ENCODE assay signal across 9 cellular contexts in genomic region chr1:204207136-204207616, GRCh38. TPM values are rescaled to one million over a fixed set of nuclear protein-coding genes. Genes with fewer than 3 reads are reported as not detected.
DNase-seq lines count a peak whose midpoint lies in the region; ATAC-seq, FAIRE-seq and TF ChIP-seq lines count a peak whose summit lies in the region.
"Had no signal": no experiment of that assay in that cellular context is flagged by ENCODE, and none has a peak within 500 bp of the region (broad histone marks: within the 10 kb centered on the region; RNA-seq: fewer than 3 reads in every experiment).

No MANE protein-coding gene starts in this region.

- ATAC-seq in activated T-helper 17 cell treated with anti-CD3 and anti-CD28 coated beads, Interleukin-2, amount 50 U/mL, for 72 hours (replicated peaks): peak; percentile 94
- ATAC-seq in foreskin keratinocyte: peak; percentile 70
- ATAC-seq in pancreas: peak; percentile 92 to 99 (median 96)
- no peak for ATAC-seq in GM19397 (IDR thresholded peaks at IDR 0.05; ENCODE audit: unreplicated experiment)

- no peak overlapping the region for H3K27ac Mint-ChIP-seq in activated T-helper 17 cell treated with anti-CD3 and anti-CD28 coated beads, Interleukin-2, amount 50 U/mL, for 72 hours
- H3K27ac Mint-ChIP-seq: activated naive CD8-positive, alpha-beta T cell had no signal

- POLR2A ChIA-PET in RWPE1 (lab: Yijun Ruan, JAX; ENCODE audit: low non-redundant PET): interaction anchor here (0.5 kb wide), 1 partner anchor 343 kb away, joined by 3 read pairs; no protein-coding TSS in a partner anchor

- no peaks in the 10 kb centered on the region for H3K36me3 Mint-ChIP-seq in activated T-helper 17 cell treated with anti-CD3 and anti-CD28 coated beads, Interleukin-2, amount 50 U/mL, for 72 hours (ENCODE audit: low read depth)
- H3K36me3 Mint-ChIP-seq: activated naive CD8-positive, alpha-beta T cell had no signal

- no peak for TF ChIP-seq EP300 in transverse colon (IDR thresholded peaks at IDR 0.05; ENCODE audit: low read depth)

- H3K27me3 ChIP-seq in foreskin keratinocyte (no peaks in the 10 kb centered on the region), pancreas (no peaks in the 10 kb centered on the region), transverse colon (peaks cover 24% of the 10 kb centered on the region)

- FAIRE-seq in pancreas (lab: Jason Lieb, UNC): no peak

- intact Hi-C loops in pancreas (cut with DNase I): loop anchor here in 1 of 3 donors (5.0 kb wide), 1 partner anchor 45 kb away; no protein-coding TSS in a partner anchor
- intact Hi-C loops in transverse colon (cut with DNase I; ENCODE audit: low total_unique reads): no loop called here

- WGBS in pancreas, 2 donors: 17 to 18% methylated on average over 13 of the region's 13 CpGs
- WGBS in transverse colon (ENCODE audit: low coverage in 1 of 2), 2 donors: 19% methylated on average over 13 of the region's 13 CpGs; no CpG with 5 or more reads in 1 of the 2 donors

- CTCF ChIA-PET in RWPE1 (lab: Yijun Ruan, JAX): interaction anchor here (0.5 to 7.3 kb wide), 57 partner anchors 10 to 1734 kb away, joined by 3 to 144 read pairs (median 5); partner anchors contain the start of genes ETNK2, KISS1, REN and SNRPE

- no peak for TF ChIP-seq POLR2A in transverse colon (IDR thresholded peaks at IDR 0.05)

- H3K4me1 ChIP-seq in foreskin keratinocyte: no peaks in the 10 kb centered on the region
- H3K4me1 ChIP-seq in pancreas: no peaks in the 10 kb centered on the region
- peaks cover 0 to 8% (median 3%) of the 10 kb centered on the region in 4 donors for H3K4me1 ChIP-seq in transverse colon

- peaks cover 2% of the 10 kb centered on the region for H3K4me1 Mint-ChIP-seq in activated T-helper 17 cell treated with anti-CD3 and anti-CD28 coated beads, Interleukin-2, amount 50 U/mL, for 72 hours

- H3K36me3 ChIP-seq in pancreas: no peaks in the 10 kb centered on the region
- no peaks in the 10 kb centered on the region for H3K36me3 ChIP-seq in transverse colon

- no peak overlapping the region for H3K4me3 Mint-ChIP-seq in activated T-helper 17 cell treated with anti-CD3 and anti-CD28 coated beads, Interleukin-2, amount 50 U/mL, for 72 hours
- H3K4me3 Mint-ChIP-seq: activated naive CD8-positive, alpha-beta T cell had no signal

- TF ChIP-seq CTCF in RWPE1 (conservative IDR thresholded peaks at IDR 0.05; ENCODE audit: low read depth): peak; percentile 95
- TF ChIP-seq CTCF in foreskin keratinocyte (conservative IDR thresholded peaks at IDR 0.05): peak; percentile 87
- peak; percentile 73 to 93 (median 88) for TF ChIP-seq CTCF in pancreas (IDR thresholded peaks at IDR 0.05)
- TF ChIP-seq CTCF in transverse colon (IDR thresholded peaks at IDR 0.05): peak; percentile 73 to 91 (median 89)

- no peaks in the 10 kb centered on the region for H3K9me3 ChIP-seq in pancreas
- H3K9me3 ChIP-seq in transverse colon: no peaks in the 10 kb centered on the region

- in situ Hi-C loops in transverse colon (cut with MboI; ENCODE audit: low pct_ligation_motif_present in 1 of 4, low pct_unique_long_range_greater_than_20kb in 1 of 4, low sequenced_read_pairs in 3 of 4): no loop called here

- H3K4me3 ChIP-seq in pancreas (no peak overlapping the region), transverse colon (no peak overlapping the region)

- DNase-seq in EH (ENCODE audit: low read depth) (peak; percentile 46), HK-2 (ENCODE audit: unreplicated experiment) (peak; percentile 70), RWPE1 (ENCODE audit: low spot score) (peak; percentile 91), foreskin keratinocyte (no peak), pancreas (peak; percentile 54 to 95 (median 76)), transverse colon (peak; percentile 71)

- H3K9me3 Mint-ChIP-seq in activated T-helper 17 cell treated with anti-CD3 and anti-CD28 coated beads, Interleukin-2, amount 50 U/mL, for 72 hours: no peaks in the 10 kb centered on the region

- H3K27me3 Mint-ChIP-seq in activated T-helper 17 cell treated with anti-CD3 and anti-CD28 coated beads, Interleukin-2, amount 50 U/mL, for 72 hours: peaks cover 26% of the 10 kb centered on the region

- H3K27ac ChIP-seq in RWPE1 (no peak overlapping the region), foreskin keratinocyte (no peak overlapping the region), pancreas (no peak overlapping the region), transverse colon (no peak overlapping the region)

RNA-seq across cellular contexts. Expression of gene GOLT1A, which starts 6.6 kb away (rescaled TPM):
- under 1 TPM in 1 of 2 donors, not detected in 1; 0.48 TPM for total RNA-seq in activated T-helper 17 cell treated with anti-CD3 and anti-CD28 coated beads, Interleukin-2, amount 50 U/mL, for 72 hours
- 0.53 and 0.85 TPM in 2 replicates for total RNA-seq in foreskin keratinocyte
- polyA plus RNA-seq in foreskin keratinocyte: 0.60 and 0.67 TPM in 2 replicates
- total RNA-seq in pancreas: 1 to 10 TPM; 6.0 to 9.1 (median 7.4) TPM
- polyA plus RNA-seq in pancreas: 10 to 100 TPM; 18.7 to 38.8 TPM
- 10 to 100 TPM in 1 of 4 donors, 1 to 10 TPM in 1, not detected in 2; 9.7 to 13.8 TPM for total RNA-seq in transverse colon

RNA-seq across cellular contexts. Expression of gene KISS1, which starts 10.9 kb away (rescaled TPM):
- not detected for total RNA-seq in activated T-helper 17 cell treated with anti-CD3 and anti-CD28 coated beads, Interleukin-2, amount 50 U/mL, for 72 hours
- not detected in 2 replicates for total RNA-seq in foreskin keratinocyte
- polyA plus RNA-seq in foreskin keratinocyte: not detected in 2 replicates
- 1 to 10 TPM in 1 of 6 donors, under 1 TPM in 1, not detected in 4; 0.69 to 2.8 TPM for total RNA-seq in pancreas
- 1 to 10 TPM; 5.1 to 5.2 TPM for polyA plus RNA-seq in pancreas
- not detected for total RNA-seq in transverse colon

RNA-seq across cellular contexts. Expression of gene REN, which starts 41.0 kb away (rescaled TPM):
- not detected for total RNA-seq in activated T-helper 17 cell treated with anti-CD3 and anti-CD28 coated beads, Interleukin-2, amount 50 U/mL, for 72 hours
- total RNA-seq in foreskin keratinocyte (not detected in 2 replicates), pancreas (not detected), transverse colon (1 to 10 TPM in 1 of 4 donors, not detected in 3; 2.7 TPM)
- polyA plus RNA-seq in foreskin keratinocyte (0.06 and 0.10 TPM in 2 replicates), pancreas (under 1 TPM in 1 of 2 donors, not detected in 1; 0.28 TPM)

RNA-seq across cellular contexts. Expression of gene ETNK2, which starts 55.3 kb away (rescaled TPM):
- total RNA-seq in activated T-helper 17 cell treated with anti-CD3 and anti-CD28 coated beads, Interleukin-2, amount 50 U/mL, for 72 hours: under 1 TPM; 0.35 to 0.42 TPM
- total RNA-seq in foreskin keratinocyte (14.4 and 15.8 TPM in 2 replicates), pancreas (1 to 10 TPM; 3.8 to 9.5 (median 6.9) TPM), transverse colon (1 to 10 TPM in 3 of 4 donors, not detected in 1; 1.9 to 3.7 (median 3.3) TPM)
- polyA plus RNA-seq in foreskin keratinocyte (13.1 and 14.0 TPM in 2 replicates), pancreas (10 to 100 TPM in 1 of 2 donors, 1 to 10 TPM in 1; 5.4 to 15.5 TPM)

Comparison
In these comparisons a context has a peak if more than half of its experiments do, and no peak if none do; other contexts are left out.
1. DNase-seq: peak in EH (single experiment), HK-2 (single experiment), RWPE1 (single experiment), pancreas (6 of 6) and transverse colon (single experiment); none in foreskin keratinocyte (0 of 2).
2. Peak in every context shown above with its lines, with median percentiles within 50 percentile points of each other: CTCF ChIP-seq.